10 cellular contexts compared by ENCODE assay signal in the genomic region with DNA sequence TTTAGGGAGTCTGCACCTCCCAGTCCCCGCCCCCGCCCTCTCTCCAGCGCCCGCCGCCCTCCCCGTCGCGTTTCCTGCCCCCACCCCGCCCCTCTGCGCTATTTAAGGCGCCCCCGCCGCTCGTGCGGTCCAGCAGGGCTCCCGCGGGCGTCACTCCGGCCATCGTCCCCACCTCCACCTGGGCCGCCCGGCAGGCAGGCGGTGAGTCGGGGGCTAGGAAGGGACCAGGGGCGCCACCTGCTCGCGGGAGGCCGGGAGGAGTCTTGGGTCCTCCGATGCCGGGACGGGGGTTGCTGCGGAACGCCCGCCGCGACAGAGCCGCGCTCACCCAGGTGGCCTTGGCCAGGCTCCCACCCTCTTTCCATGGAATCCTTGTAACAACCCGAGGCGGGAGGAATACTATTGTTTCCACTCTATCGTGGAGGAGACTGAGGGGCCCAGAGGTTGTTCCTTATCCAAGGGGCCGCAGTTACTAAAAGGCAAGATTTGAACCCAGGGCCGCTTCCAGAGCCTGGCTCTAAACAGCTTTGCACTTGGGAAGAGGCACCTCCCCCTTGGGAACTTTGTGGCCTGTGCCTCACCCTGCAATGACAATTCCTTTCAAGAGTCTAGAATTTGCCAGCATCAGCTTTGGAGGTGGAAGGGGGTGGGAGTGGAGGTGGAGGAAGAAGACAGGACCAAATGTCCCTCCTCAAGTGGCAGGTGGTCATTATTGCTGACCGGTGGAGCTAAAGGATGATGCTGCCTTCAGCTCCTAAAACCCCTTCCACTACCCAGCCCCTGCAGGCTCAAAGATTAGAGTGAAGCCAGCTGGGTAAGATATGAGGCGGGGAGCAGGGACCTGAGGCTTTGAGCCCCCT. TPM values are rescaled to one million over a fixed set of nuclear protein-coding genes. Genes with fewer than 3 reads are reported as not detected.
DNase-seq lines count a peak whose midpoint lies in the region; ATAC-seq and TF ChIP-seq lines count a peak whose summit lies in the region.
"Had no signal": no experiment of that assay in that cellular context is flagged by ENCODE, and none has a peak within 500 bp of the region (broad histone marks: within the 10 kb centered on the region; RNA-seq: fewer than 3 reads in every experiment).

A gene (plus strand): TSS at position 132 of the 860 bp plus-strand sequence. CDS start 1,215 bp downstream, outside the sequence.

- 15% methylated on average over 17 of the region's 45 CpGs; no CpG with 5 or more reads in 1 of the 2 experiments for WGBS in IMR-90 (ENCODE audit: extremely low coverage in 2 of 2, insufficient read length in 1 of 2), 2 experiments
- 21% methylated on average over 21 of the region's 45 CpGs for WGBS in mammary epithelial cell (ENCODE audit: low coverage, missing lambda C conversion rate)

- no peak for TF ChIP-seq POLR2A in IMR-90 (IDR thresholded peaks at IDR 0.05; ENCODE audit: low read depth, low read length)

- H3K56ac ChIP-seq in IMR-90 (ENCODE audit: extremely low read depth, insufficient read depth, low read length), result no peak within 1 kb of the TSS

- BruUV-seq in IMR-90 (replicated peaks; lab: Mats Ljungman, UMichigan) (no TSS peak), mammary epithelial cell (replicated peaks; lab: Mats Ljungman, UMichigan) (no TSS peak)

- no peak within 1 kb of the TSS for H3K27ac ChIP-seq in IMR-90 (ENCODE audit: insufficient read depth, low read length)
- H3K27ac ChIP-seq in mammary epithelial cell (ENCODE audit: insufficient read depth, low read depth, low read length), result no peak within 1 kb of the TSS

- H2BK5ac ChIP-seq in IMR-90 (ENCODE audit: low read depth, low read length, poor library complexity, severe bottlenecking), result no peak within 1 kb of the TSS

- H3K4me3 ChIP-seq in IMR-90 (ENCODE audit: insufficient read depth, low read depth, low read length), result no peak within 1 kb of the TSS
- H3K4me3 ChIP-seq in mammary epithelial cell (replicated peaks in 1 of 3; ENCODE audit: insufficient read depth in 1 of 3, low read depth in 2 of 3, low read length in 3 of 3), result no peak within 1 kb of the TSS

- no peak within 1 kb of the TSS for H4K5ac ChIP-seq in IMR-90 (ENCODE audit: low read depth, low read length)

- H4K8ac ChIP-seq in IMR-90 (ENCODE audit: low read depth in 2 of 2, low read length in 2 of 2), result no peak within 1 kb of the TSS

- H3K23ac ChIP-seq in IMR-90 (ENCODE audit: low read depth, low read length), result no peak within 1 kb of the TSS

- H2AK9ac ChIP-seq in IMR-90 (replicated peaks; ENCODE audit: low read depth, low read length, poor library complexity), result no peak within 1 kb of the TSS

- no peak within 1 kb of the TSS for H3K18ac ChIP-seq in IMR-90 (ENCODE audit: low read depth, low read length)

- CTCF ChIA-PET in IMR-90 (lab: Yijun Ruan, JAX), result no interaction called here
- CTCF ChIA-PET in mammary epithelial cell (lab: Charles Lee; ENCODE audit: low non-redundant PET), result interaction anchor here (0.6 kb wide), 1 partner anchor 59 kb away, joined by 3 read pairs; no protein-coding TSS in a partner anchor

- no peak within 1 kb of the TSS for H2BK15ac ChIP-seq in IMR-90 (ENCODE audit: low read depth, low read length)

- H2BK120ac ChIP-seq in IMR-90 (ENCODE audit: low read depth, low read length), result no peak within 1 kb of the TSS

- H3K36me3 ChIP-seq in IMR-90 (ENCODE audit: control insufficient read depth, insufficient read depth, low read length) (no peaks in the 10 kb centered on the region), mammary epithelial cell (ENCODE audit: insufficient read depth, low read length) (no peaks in the 10 kb centered on the region)

- H3K79me1 ChIP-seq in IMR-90 (ENCODE audit: low read depth in 1 of 2, low read length in 2 of 2), result no peaks in the 10 kb centered on the region

- H3K9me3 Mint-ChIP-seq in CD14-positive monocyte, result peaks cover 0 to 10% (median 8%) of the 10 kb centered on the region in 7 donors

- H3K27ac Mint-ChIP-seq in CD14-positive monocyte, result no peak within 1 kb of the TSS

- H3K9me1 ChIP-seq in IMR-90 (ENCODE audit: insufficient read depth, low read length), result no peaks in the 10 kb centered on the region

- no peak within 1 kb of the TSS for H2AK5ac ChIP-seq in IMR-90 (ENCODE audit: low read depth, low read length)

- POLR2A ChIA-PET in IMR-90 (lab: Charles Lee; ENCODE audit: unreplicated experiment), result no interaction called here

- H3K4me3 Mint-ChIP-seq in CD14-positive monocyte, result peak within 1 kb of the TSS in 1 of 2 donors; percentile 65

- H3K27me3 Mint-ChIP-seq in CD14-positive monocyte (ENCODE audit: low read depth in 3 of 3), result peaks cover 24 to 34% (median 26%) of the 10 kb centered on the region in 3 donors

- H3K9me3 ChIP-seq in IMR-90 (ENCODE audit: control insufficient read depth, insufficient read depth, low read length) (peaks cover 6% of the 10 kb centered on the region), mammary epithelial cell (replicated peaks; ENCODE audit: insufficient read depth, low read length) (no peaks in the 10 kb centered on the region)

- H3K4me2 ChIP-seq in IMR-90 (ENCODE audit: low read depth, low read length) (no peak within 1 kb of the TSS), mammary epithelial cell (ENCODE audit: insufficient read depth, low read depth, low read length) (peak within 1 kb of the TSS; percentile 64)

- no peaks in the 10 kb centered on the region for H3K4me1 ChIP-seq in IMR-90 (ENCODE audit: control insufficient read depth, insufficient read depth, low read length)
- H3K4me1 ChIP-seq in mammary epithelial cell (ENCODE audit: insufficient read depth, low read length), result peaks cover 3% of the 10 kb centered on the region

- H4K20me1 ChIP-seq in IMR-90 (ENCODE audit: insufficient read depth, low read length) (no peaks in the 10 kb centered on the region), mammary epithelial cell (ENCODE audit: insufficient read depth, low read length) (no peaks in the 10 kb centered on the region)

- no peaks in the 10 kb centered on the region for H3K4me1 Mint-ChIP-seq in CD14-positive monocyte

- H4K91ac ChIP-seq in IMR-90 (ENCODE audit: insufficient read depth, low read depth, low read length), result no peak within 1 kb of the TSS

- TF ChIP-seq CTCF in IMR-90 (conservative IDR thresholded peaks at IDR 0.05; ENCODE audit: low read depth, low read length) (no peak), mammary epithelial cell (conservative IDR thresholded peaks at IDR 0.05 in 1 of 2, IDR thresholded peaks at IDR 0.05 in 1 of 2; ENCODE audit: extremely low read depth in 1 of 2, insufficient read depth in 1 of 2, low read depth in 1 of 2, low read length in 2 of 2) (no peak), CD14-positive monocyte (IDR thresholded peaks at IDR 0.05) (no peak)

- no peak within 1 kb of the TSS for H2BK20ac ChIP-seq in IMR-90 (ENCODE audit: low read depth, low read length)

- ATAC-seq in IMR-90 (ENCODE audit: low read depth) (no peak), sciatic nerve (no peak), HG02981 (IDR thresholded peaks at IDR 0.05; ENCODE audit: unreplicated experiment) (no peak), GM21576 (IDR thresholded peaks at IDR 0.05; ENCODE audit: unreplicated experiment) (no peak)

- intact Hi-C loops in IMR-90 (cut with micrococcal nuclease), result no loop called here
- intact Hi-C loops in mammary epithelial cell (cut with micrococcal nuclease), result no loop called here
- intact Hi-C loops in sciatic nerve (cut with DNase I), result no loop called here
- intact Hi-C loops in CD14-positive monocyte (cut with micrococcal nuclease), result no loop called here

- TF ChIP-seq RAD21 in IMR-90 (IDR thresholded peaks at IDR 0.05; ENCODE audit: low read length), result no peak

- H3K79me2 ChIP-seq in mammary epithelial cell (ENCODE audit: insufficient read depth, low read length), result no peaks in the 10 kb centered on the region

- peak within 1 kb of the TSS; percentile 58 for H2AFZ ChIP-seq in IMR-90 (replicated peaks; ENCODE audit: low read length, poor library complexity)
- H2AFZ ChIP-seq in mammary epithelial cell (ENCODE audit: low read depth, low read length), result no peak within 1 kb of the TSS

- no peak for DNase-seq in IMR-90
- no peak for DNase-seq in mammary epithelial cell
- DNase-seq in iPS-NIHi7 (ENCODE audit: extremely low spot score), result peak; percentile 62
- DNase-seq in sciatic nerve (ENCODE audit: low spot score), result no peak
- DNase-seq in kidney tubule cell (ENCODE audit: low spot score), result no peak
- no peak for DNase-seq in CD14-positive monocyte (ENCODE audit: low spot score)
- DNase-seq: NCI-H2029 treated with DMSO at 0.1 percent for 48 hours had no signal

- H3K36me3 Mint-ChIP-seq in CD14-positive monocyte, result no peaks in the 10 kb centered on the region

- H3K4ac ChIP-seq in IMR-90 (ENCODE audit: low read depth, low read length), result no peak within 1 kb of the TSS

- H3K9ac ChIP-seq in IMR-90 (ENCODE audit: low read depth, low read length), result no peak within 1 kb of the TSS
- no peak within 1 kb of the TSS for H3K9ac ChIP-seq in mammary epithelial cell (ENCODE audit: insufficient read depth, low read length)

- dilution Hi-C loops in IMR-90 (cut with HindIII; ENCODE audit: low sequenced_read_pairs, unreplicated experiment) (no loop called here), mammary epithelial cell (cut with HindIII; ENCODE audit: low sequenced_read_pairs) (no loop called here)

- H3K27me3 ChIP-seq in IMR-90 (ENCODE audit: control insufficient read depth, insufficient read depth, low read length) (peaks cover 14% of the 10 kb centered on the region), mammary epithelial cell (ENCODE audit: insufficient read depth, low read length) (peaks cover 5% of the 10 kb centered on the region)

- in situ Hi-C loops in IMR-90 (cut with MboI; ENCODE audit: low sequenced_read_pairs), result no loop called here
- in situ Hi-C loops in mammary epithelial cell (cut with MboI; ENCODE audit: low sequenced_read_pairs in 2 of 2), result no loop called here

- H3K14ac ChIP-seq in IMR-90 (replicated peaks; ENCODE audit: low read depth, low read length), result no peak within 1 kb of the TSS

TF ChIP-seq in IMR-90, 13 proteins besides CTCF, POLR2A, EP300 and RAD21:
- no peak for TF ChIP-seq FOS (IDR thresholded peaks at IDR 0.05; ENCODE audit: low read depth, low read length)
TF ChIP-seq in IMR-90: peak in this region for 0.

RNA-seq across cellular contexts. Expression of the gene that starts here (rescaled TPM):
- total RNA-seq in IMR-90 (2012; rRNA removed) (not detected in 2 replicates), mammary epithelial cell (not detected), sciatic nerve (35.9 TPM)
- polyA plus RNA-seq in IMR-90 (2012; rRNA removed) (not detected in 2 replicates), mammary epithelial cell (0.07 TPM), CD14-positive monocyte (not detected)
- polyA plus RNA-seq in IMR-90 (2012; cell fraction: cytosol; rRNA removed), result not detected in 2 replicates
- not detected in 2 replicates for polyA plus RNA-seq in IMR-90 (2012; cell fraction: nucleus; rRNA removed; ENCODE audit: low replicate concordance)
- not detected for polyA minus RNA-seq in mammary epithelial cell
- polyA plus RNA-seq: keratinocyte had no signal

Comparison
In these comparisons a context has a peak if more than half of its experiments do, and no peak if none do; other contexts are left out.
1. RNA of the gene that starts here (total RNA-seq): 35.9 TPM in sciatic nerve (single experiment); not detected in mammary epithelial cell and not detected in IMR-90; every median in the first group is over 10 times any median in the second.